12 cellular contexts compared by ENCODE assay signal in genomic region chr2:173239644-173240043, GRCh38.
DNase-seq lines count a peak whose midpoint lies in the region; ATAC-seq, FAIRE-seq and TF ChIP-seq lines count a peak whose summit lies in the region.
"Had no signal": no experiment of that assay in that cellular context is flagged by ENCODE, and none has a peak within 500 bp of the region (broad histone marks: within the 10 kb centered on the region; RNA-seq: fewer than 3 reads in every experiment).

No MANE protein-coding gene starts in this region.

- H3K4me1 ChIP-seq in GM12878 (ENCODE audit: control insufficient read depth, insufficient read depth, low read length), result peaks cover 9% of the 10 kb centered on the region

- peak; percentile 49 for DNase-seq in activated CD4-positive, alpha-beta T cell treated with anti-CD3 and anti-CD28 coated beads for 36 hours
- no peak for DNase-seq in activated CD4-positive, alpha-beta T cell treated with anti-CD3 and anti-CD28 coated beads for 4 hours
- DNase-seq in GM12878 (ENCODE audit: low read depth, low spot score) (peak; percentile 68), NCI-H2171 (lab: John Stamatoyannopoulos, UW) (no peak), head of caudate nucleus (no peak)
- DNase-seq in CD4-positive, alpha-beta T cell, result no peak
- DNase-seq: 8988T, activated gamma-delta T cell treated with Interleukin-2 at 50 U/mL for 16 hours, EL had no signal

- no peak overlapping the region for H2AFZ ChIP-seq in GM12878 (ENCODE audit: control insufficient read depth, low read depth, low read length)

- peak; percentile 96 for ATAC-seq in activated CD4-positive, alpha-beta T cell treated with anti-CD3 and anti-CD28 coated beads for 36 hours
- ATAC-seq in GM21390 (IDR thresholded peaks at IDR 0.05; ENCODE audit: unreplicated experiment) (peak; percentile 99), HG03097 (IDR thresholded peaks at IDR 0.05; ENCODE audit: low FRiP score, unreplicated experiment) (peak; percentile 86), GM12878 (peak; percentile 97)
- ATAC-seq in CD4-positive, alpha-beta T cell (ENCODE audit: poor library complexity), result no peak

- peak; percentile 79 to 81; a peak in 3 of 4 replicates for TF ChIP-seq EP300 in GM12878 (IDR thresholded peaks at IDR 0.05; ENCODE audit: borderline replicate concordance in 1 of 2, control insufficient read depth in 1 of 2, low read depth in 2 of 2, low read length in 2 of 2)

- H3K4me3 Mint-ChIP-seq in activated CD4-positive, alpha-beta T cell treated with anti-CD3 and anti-CD28 coated beads for 36 hours, result no peak overlapping the region
- H3K4me3 Mint-ChIP-seq in CD4-positive, alpha-beta T cell, result no peak overlapping the region

- no peaks in the 10 kb centered on the region for H3K36me3 ChIP-seq in GM12878 (ENCODE audit: control insufficient read depth in 2 of 2, insufficient read depth in 2 of 2, low read length in 1 of 2)
- H3K36me3 ChIP-seq: neutrophil had no signal

- peak; percentile 12; the same call in 1 of the 2 replicates for TF ChIP-seq RAD21 in GM12878 (IDR thresholded peaks at IDR 0.05; ENCODE audit: insufficient read depth, low read depth, low read length)

- H3K9ac ChIP-seq in GM12878 (ENCODE audit: control insufficient read depth, insufficient read depth, low read length), result no peak overlapping the region

- H3K27me3 Mint-ChIP-seq in activated CD4-positive, alpha-beta T cell treated with anti-CD3 and anti-CD28 coated beads for 36 hours, result no peaks in the 10 kb centered on the region
- no peaks in the 10 kb centered on the region for H3K27me3 Mint-ChIP-seq in CD4-positive, alpha-beta T cell

- RAD21 ChIA-PET in GM12878 (lab: Charles Lee; ENCODE audit: unreplicated experiment), result no interaction called here

- no peak for TF ChIP-seq POLR2A in GM12878 (IDR thresholded peaks at IDR 0.05; ENCODE audit: low read depth, low read length)

- no peak overlapping the region for H3K27ac Mint-ChIP-seq in activated CD4-positive, alpha-beta T cell treated with anti-CD3 and anti-CD28 coated beads for 36 hours
- H3K27ac Mint-ChIP-seq in CD4-positive, alpha-beta T cell, result no peak overlapping the region

- H3K36me3 Mint-ChIP-seq in activated CD4-positive, alpha-beta T cell treated with anti-CD3 and anti-CD28 coated beads for 36 hours (ENCODE audit: low read depth), result no peaks in the 10 kb centered on the region
- no peaks in the 10 kb centered on the region for H3K36me3 Mint-ChIP-seq in CD4-positive, alpha-beta T cell (ENCODE audit: low read depth)

- no peaks in the 10 kb centered on the region for H3K79me2 ChIP-seq in GM12878 (ENCODE audit: control insufficient read depth, insufficient read depth, low read length)

- peaks cover 4% of the 10 kb centered on the region for H3K4me1 Mint-ChIP-seq in activated CD4-positive, alpha-beta T cell treated with anti-CD3 and anti-CD28 coated beads for 36 hours
- no peaks in the 10 kb centered on the region for H3K4me1 Mint-ChIP-seq in CD4-positive, alpha-beta T cell (ENCODE audit: low read depth)

- POLR2A ChIA-PET in activated CD4-positive, alpha-beta T cell treated with anti-CD3 and anti-CD28 coated beads for 36 hours (lab: Charles Lee), result no interaction called here
- POLR2A ChIA-PET in GM12878 (lab: Charles Lee), result no interaction called here
- POLR2A ChIA-PET in CD4-positive, alpha-beta T cell (lab: Charles Lee), result interaction anchor here (0.6 kb wide), 1 partner anchor 46 kb away, joined by 3 read pairs; no protein-coding TSS in a partner anchor

- CTCF ChIA-PET in activated CD4-positive, alpha-beta T cell treated with anti-CD3 and anti-CD28 coated beads for 36 hours (lab: Charles Lee), result interaction anchor here (0.7 to 1.5 kb wide), 4 partner anchors 9 to 213 kb away, joined by 3 to 5 read pairs (median 4); no protein-coding TSS in a partner anchor
- CTCF ChIA-PET in GM12878 (lab: Yijun Ruan, JAX), result interaction anchor here (1.2 to 2.0 kb wide), 5 partner anchors 9 to 213 kb away, joined by 3 to 6 read pairs (median 4); no protein-coding TSS in a partner anchor
- CTCF ChIA-PET in CD4-positive, alpha-beta T cell (lab: Charles Lee), result interaction anchor here (0.9 kb wide), 1 partner anchor 44 kb away, joined by 3 read pairs; no protein-coding TSS in a partner anchor

- WGBS in GM12878 (ENCODE audit: insufficient coverage, insufficient replicate concordance, low lambda C conversion rate, missing lambda C conversion rate), result 0% methylated on average over 2 of the region's 2 CpGs

- no peak overlapping the region for H3K27ac ChIP-seq in GM12878 (ENCODE audit: control insufficient read depth, insufficient read depth)
- no peak overlapping the region for H3K27ac ChIP-seq in CD4-positive, alpha-beta T cell (ENCODE audit: low read depth, low read length)
- H3K27ac ChIP-seq: neutrophil had no signal

- SMC1A ChIA-PET in GM12878 (lab: Charles Lee; ENCODE audit: uncharacterized antibody, unreplicated experiment), result interaction anchor here (0.6 kb wide), 1 partner anchor 38 kb away, joined by 3 read pairs; no protein-coding TSS in a partner anchor

- H4K20me1 ChIP-seq in GM12878 (ENCODE audit: control insufficient read depth, insufficient read depth), result no peaks in the 10 kb centered on the region

- H3K27me3 ChIP-seq in GM12878 (replicated peaks in 1 of 2; ENCODE audit: control insufficient read depth in 2 of 2, insufficient read depth in 2 of 2, low read length in 1 of 2), result no peaks in the 10 kb centered on the region
- H3K27me3 ChIP-seq in CD4-positive, alpha-beta T cell (ENCODE audit: control insufficient read depth, insufficient read depth, low read length), result no peaks in the 10 kb centered on the region
- H3K27me3 ChIP-seq: neutrophil had no signal

- TF ChIP-seq CTCF in GM12878 (IDR thresholded peaks at IDR 0.05 in 2 of 3, conservative IDR thresholded peaks at IDR 0.05 in 1 of 3; ENCODE audit: control insufficient read depth in 2 of 3, extremely low read depth in 1 of 3, insufficient read depth in 1 of 3, low read depth in 3 of 3, low read length in 3 of 3), result no peak
- no peak for TF ChIP-seq CTCF in CD4-positive, alpha-beta T cell (IDR thresholded peaks at IDR 0.05)

- no peak for FAIRE-seq in GM12878 (lab: Jason Lieb, UNC)

- intact Hi-C loops in activated CD4-positive, alpha-beta T cell treated with anti-CD3 and anti-CD28 coated beads for 36 hours (cut with DNase I, micrococcal nuclease), result loop anchor here in 1 of 2 experiments (1.0 kb wide), 1 partner anchor 49 kb away; no protein-coding TSS in a partner anchor
- intact Hi-C loops in GM12878 (cut with micrococcal nuclease; ENCODE audit: unreplicated experiment) (loop anchor here (5.0 kb wide), 1 partner anchor 118 kb away; no protein-coding TSS in a partner anchor), head of caudate nucleus (cut with DNase I) (no loop called here)
- intact Hi-C loops in CD4-positive, alpha-beta T cell (cut with DNase I, micrococcal nuclease), result no loop called here

- no peaks in the 10 kb centered on the region for H3K9me3 Mint-ChIP-seq in activated CD4-positive, alpha-beta T cell treated with anti-CD3 and anti-CD28 coated beads for 36 hours (ENCODE audit: low read depth)
- no peaks in the 10 kb centered on the region for H3K9me3 Mint-ChIP-seq in CD4-positive, alpha-beta T cell

- H3K9me3 ChIP-seq in GM12878 (replicated peaks; ENCODE audit: control insufficient read depth, insufficient read depth, low read length), result no peaks in the 10 kb centered on the region
- no peaks in the 10 kb centered on the region for H3K9me3 ChIP-seq in CD4-positive, alpha-beta T cell (ENCODE audit: control insufficient read depth, low read length)
- H3K9me3 ChIP-seq: neutrophil had no signal

- peak overlapping the region; percentile 39; the same call in 1 of the 2 replicates for H3K4me2 ChIP-seq in GM12878 (ENCODE audit: control insufficient read depth, insufficient read depth)

- BruUV-seq in GM12878 (replicated peaks; lab: Mats Ljungman, UMichigan), result no TSS peak

- H3K4me3 ChIP-seq in GM12878, result no peak overlapping the region

- in situ Hi-C loops in GM12878 (cut with MboI), result no loop called here

TF ChIP-seq in GM12878, 131 proteins besides CTCF, POLR2A, EP300 and RAD21 (continues in another document):
- TF ChIP-seq MTA3 (IDR thresholded peaks at IDR 0.05; ENCODE audit: borderline replicate concordance, low read length) (peak; percentile 90; the same call in 1 of the 2 replicates), TCF3 (IDR thresholded peaks at IDR 0.05; ENCODE audit: borderline replicate concordance, insufficient read depth, low read depth, low read length) (peak; percentile 80; the same call in 1 of the 2 replicates), CEBPB (IDR thresholded peaks at IDR 0.05; ENCODE audit: borderline replicate concordance in 1 of 2, low read depth in 2 of 2, low read length in 2 of 2) (peak in 1 of 2 experiments; percentile 85; a peak in 1 of 4 replicates), SMC3 (IDR thresholded peaks at IDR 0.05; ENCODE audit: borderline replicate concordance, low read length) (no peak; the same call in 1 of the 2 replicates), PML (IDR thresholded peaks at IDR 0.05; ENCODE audit: low read length) (peak; percentile 80), SKIL (IDR thresholded peaks at IDR 0.05; ENCODE audit: low read depth, poor library complexity, severe bottlenecking) (peak; percentile 98), TAF1 (IDR thresholded peaks at IDR 0.05; ENCODE audit: borderline replicate concordance, low read depth, low read length) (no peak), USF2 (IDR thresholded peaks at IDR 0.05; ENCODE audit: borderline replicate concordance, low read depth, low read length) (no peak), IKZF2 (IDR thresholded peaks at IDR 0.05) (peak; percentile 52 to 70; a peak in 2 of 4 replicates)

Comparison
In these comparisons a context has a peak if more than half of its experiments do, and no peak if none do; other contexts are left out.
1. DNase-seq: peak in activated CD4-positive, alpha-beta T cell treated with anti-CD3 and anti-CD28 coated beads for 36 hours (single experiment) and GM12878 (single experiment); none in activated CD4-positive, alpha-beta T cell treated with anti-CD3 and anti-CD28 coated beads for 4 hours (0 of 2), NCI-H2171 (single experiment), CD4-positive, alpha-beta T cell (0 of 10) and head of caudate nucleus (0 of 42).